2 cellular contexts compared by ENCODE assay signal in the genomic region with DNA sequence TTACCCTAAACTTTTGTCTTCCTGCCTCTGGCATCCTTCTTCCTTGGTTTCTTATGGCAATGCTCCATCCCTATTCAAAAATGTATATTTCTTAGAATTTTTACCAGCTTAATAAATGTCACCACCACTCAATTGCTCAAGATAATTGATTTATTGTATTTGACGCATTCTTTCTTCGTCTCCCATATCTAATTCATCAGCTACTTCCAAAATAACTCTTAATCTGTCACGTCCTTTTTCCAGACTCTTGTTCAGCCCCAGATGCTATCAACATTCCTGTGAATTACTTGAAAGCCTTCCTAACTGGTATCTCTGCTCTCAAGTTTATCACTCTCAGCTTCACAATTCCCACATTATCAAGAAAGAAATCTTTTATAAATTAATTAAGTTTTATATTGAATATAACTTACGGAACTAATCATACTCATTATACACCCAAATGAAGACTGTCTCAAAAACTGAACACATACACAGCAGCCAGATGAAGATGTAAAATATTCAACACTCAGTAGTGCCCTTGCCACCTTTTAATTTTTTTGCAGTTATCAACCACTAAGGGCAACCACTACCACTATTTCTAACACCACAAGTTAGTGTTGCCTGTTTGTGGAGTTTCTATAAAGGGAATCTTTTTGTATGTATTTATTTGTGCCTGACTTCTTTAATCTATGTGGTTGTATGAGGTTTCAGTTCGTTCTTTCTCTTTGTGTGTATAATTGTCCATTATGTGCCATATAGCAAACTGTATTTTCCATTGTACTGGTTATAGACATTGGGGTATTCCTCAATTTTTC.
A peak's percentile ranks its signal among the peaks of the same experiment; 100 is the strongest.
TF ChIP-seq lines count a peak whose summit lies in the region.

No MANE protein-coding gene starts in this region.

TF ChIP-seq in SK-N-SH, 30 proteins besides CTCF, POLR2A, EP300 and RAD21 (continued from another document):
- TF ChIP-seq TAF1 (IDR thresholded peaks at IDR 0.05; ENCODE audit: borderline replicate concordance, low read depth, low read length), result no peak
- TF ChIP-seq GATA2 (CRISPR knock-in tag; IDR thresholded peaks at IDR 0.05), result peak; percentile 36; the same call in 1 of the 2 replicates
- TF ChIP-seq, protein P1, sequence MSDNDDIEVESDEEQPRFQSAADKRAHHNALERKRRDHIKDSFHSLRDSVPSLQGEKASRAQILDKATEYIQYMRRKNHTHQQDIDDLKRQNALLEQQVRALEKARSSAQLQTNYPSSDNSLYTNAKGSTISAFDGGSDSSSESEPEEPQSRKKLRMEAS (IDR thresholded peaks at IDR 0.05; ENCODE audit: low read depth), result no peak

TF ChIP-seq in GM12878, 131 proteins besides CTCF, POLR2A, EP300 and RAD21 (continued from another document):
- TF ChIP-seq, protein P2, sequence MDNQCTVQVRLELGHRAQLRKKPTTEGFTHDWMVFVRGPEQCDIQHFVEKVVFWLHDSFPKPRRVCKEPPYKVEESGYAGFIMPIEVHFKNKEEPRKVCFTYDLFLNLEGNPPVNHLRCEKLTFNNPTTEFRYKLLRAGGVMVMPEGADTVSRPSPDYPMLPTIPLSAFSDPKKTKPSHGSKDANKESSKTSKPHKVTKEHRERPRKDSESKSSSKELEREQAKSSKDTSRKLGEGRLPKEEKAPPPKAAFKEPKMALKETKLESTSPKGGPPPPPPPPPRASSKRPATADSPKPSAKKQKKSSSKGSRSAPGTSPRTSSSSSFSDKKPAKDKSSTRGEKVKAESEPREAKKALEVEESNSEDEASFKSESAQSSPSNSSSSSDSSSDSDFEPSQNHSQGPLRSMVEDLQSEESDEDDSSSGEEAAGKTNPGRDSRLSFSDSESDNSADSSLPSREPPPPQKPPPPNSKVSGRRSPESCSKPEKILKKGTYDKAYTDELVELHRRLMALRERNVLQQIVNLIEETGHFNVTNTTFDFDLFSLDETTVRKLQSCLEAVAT (IDR thresholded peaks at IDR 0.05), result 0 out of 2 replicates have a peak, but pooled peaks have one; percentile 18
- TF ChIP-seq PML (IDR thresholded peaks at IDR 0.05; ENCODE audit: low read length), result no peak
- TF ChIP-seq, protein P3, sequence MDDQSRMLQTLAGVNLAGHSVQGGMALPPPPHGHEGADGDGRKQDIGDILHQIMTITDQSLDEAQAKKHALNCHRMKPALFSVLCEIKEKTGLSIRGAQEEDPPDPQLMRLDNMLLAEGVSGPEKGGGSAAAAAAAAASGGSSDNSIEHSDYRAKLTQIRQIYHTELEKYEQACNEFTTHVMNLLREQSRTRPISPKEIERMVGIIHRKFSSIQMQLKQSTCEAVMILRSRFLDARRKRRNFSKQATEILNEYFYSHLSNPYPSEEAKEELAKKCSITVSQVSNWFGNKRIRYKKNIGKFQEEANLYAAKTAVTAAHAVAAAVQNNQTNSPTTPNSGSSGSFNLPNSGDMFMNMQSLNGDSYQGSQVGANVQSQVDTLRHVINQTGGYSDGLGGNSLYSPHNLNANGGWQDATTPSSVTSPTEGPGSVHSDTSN (IDR thresholded peaks at IDR 0.05; ENCODE audit: insufficient replicate concordance, low read depth, low read length), result no peak
- no peak for TF ChIP-seq TBL1XR1 (IDR thresholded peaks at IDR 0.05; ENCODE audit: low read depth, low read length)
- no peak for TF ChIP-seq BHLHE40 (IDR thresholded peaks at IDR 0.05; ENCODE audit: borderline replicate concordance in 1 of 2, low read depth in 2 of 2, low read length in 1 of 2)
- no peak for TF ChIP-seq NFXL1 (IDR thresholded peaks at IDR 0.05; ENCODE audit: borderline replicate concordance)
- TF ChIP-seq TCF7 (IDR thresholded peaks at IDR 0.05; ENCODE audit: borderline replicate concordance), result no peak
- TF ChIP-seq CBX5 (IDR thresholded peaks at IDR 0.05; ENCODE audit: low read depth), result no peak
- no peak for TF ChIP-seq PAX5 (IDR thresholded peaks at IDR 0.05; ENCODE audit: borderline replicate concordance, low read depth, low read length)
- TF ChIP-seq STAT1 (conservative IDR thresholded peaks at IDR 0.05), result no peak
- no peak for TF ChIP-seq PAX8 (IDR thresholded peaks at IDR 0.05)
- TF ChIP-seq IKZF2 (IDR thresholded peaks at IDR 0.05), result peak; percentile 38 to 54; a peak in 2 of 4 replicates
- TF ChIP-seq KDM1A (IDR thresholded peaks at IDR 0.05; ENCODE audit: borderline replicate concordance), result no peak
- no peak for TF ChIP-seq CEBPB (IDR thresholded peaks at IDR 0.05; ENCODE audit: borderline replicate concordance in 1 of 2, low read depth in 2 of 2, low read length in 2 of 2)
- no peak for TF ChIP-seq SMAD1 (IDR thresholded peaks at IDR 0.05; ENCODE audit: low read depth, partially characterized antibody)
- peak; percentile 77 for TF ChIP-seq MTA2 (IDR thresholded peaks at IDR 0.05; ENCODE audit: low read depth)
- no peak for TF ChIP-seq CREB1 (IDR thresholded peaks at IDR 0.05; ENCODE audit: low read depth)
- 0 out of 2 replicates have a peak, but pooled peaks have one; percentile 46 for TF ChIP-seq DPF2 (IDR thresholded peaks at IDR 0.05)
- TF ChIP-seq SREBF2 (IDR thresholded peaks at IDR 0.05; ENCODE audit: low read length), result no peak
- TF ChIP-seq SP1 (IDR thresholded peaks at IDR 0.05; ENCODE audit: low read depth, low read length), result no peak
TF ChIP-seq in GM12878: peak in this region for 5.
